Comparison of ENCODE assay signal across 9 cellular contexts in genomic region chr7:64308019-64308275, GRCh38. TPM values are rescaled to one million over a fixed set of nuclear protein-coding genes. Genes with fewer than 3 reads are reported as not detected.
DNase-seq lines count a peak whose midpoint lies in the region; ATAC-seq and TF ChIP-seq lines count a peak whose summit lies in the region.
"Had no signal": no experiment of that assay in that cellular context is flagged by ENCODE, and none has a peak within 500 bp of the region (broad histone marks: within the 10 kb centered on the region; RNA-seq: fewer than 3 reads in every experiment).

No MANE protein-coding gene starts in this region.

- H3K4me3 ChIP-seq in Peyer's patch, result peak overlapping the region in 2 of 4 donors; percentile 56 to 69
- peak overlapping the region; percentile 94 to 97 (median 94) for H3K4me3 ChIP-seq in skeletal muscle tissue (ENCODE audit: low read length in 3 of 3)

- H3K36me3 ChIP-seq in Peyer's patch (no peaks in the 10 kb centered on the region), skeletal muscle tissue (ENCODE audit: control insufficient read depth in 3 of 3, insufficient read depth in 3 of 3, low read length in 3 of 3) (no peaks in the 10 kb centered on the region)

- H3K27me3 ChIP-seq in Peyer's patch, result no peaks in the 10 kb centered on the region
- H3K27me3 ChIP-seq in skeletal muscle tissue (ENCODE audit: control insufficient read depth in 3 of 3, insufficient read depth in 3 of 3, low read length in 3 of 3), result no peaks in the 10 kb centered on the region

- H3K27ac ChIP-seq in Peyer's patch (peak overlapping the region; percentile 77 to 89 (median 83)), epithelial cell of prostate (peak overlapping the region; percentile 70), skeletal muscle tissue (ENCODE audit: low read depth, low read length) (peak overlapping the region; percentile 75)

- H3K9ac ChIP-seq in skeletal muscle tissue (ENCODE audit: low read depth in 1 of 3, low read length in 3 of 3), result peak overlapping the region; percentile 79 to 96 (median 87)

- H3K4me1 ChIP-seq in Peyer's patch, result peaks cover 0 to 6% (median 4%) of the 10 kb centered on the region in 4 donors
- H3K4me1 ChIP-seq in skeletal muscle tissue (ENCODE audit: control insufficient read depth in 3 of 3, insufficient read depth in 3 of 3, low read length in 3 of 3), result peaks cover 8 to 15% (median 11%) of the 10 kb centered on the region in 3 donors

- H3K9me3 ChIP-seq in Peyer's patch (no peaks in the 10 kb centered on the region), skeletal muscle tissue (ENCODE audit: control insufficient read depth in 3 of 3, low read length in 3 of 3) (no peaks in the 10 kb centered on the region)

- TF ChIP-seq CTCF in Peyer's patch (IDR thresholded peaks at IDR 0.05), result no peak

- no peak for ATAC-seq in GM19035 (IDR thresholded peaks at IDR 0.05; ENCODE audit: unreplicated experiment)
- no peak for ATAC-seq in HG03521 (IDR thresholded peaks at IDR 0.05; ENCODE audit: unreplicated experiment)

- DNase-seq in DMS 273 (lab: John Stamatoyannopoulos, UW; ENCODE audit: unreplicated experiment), result peak; percentile 43
- DNase-seq in DMS 273 treated with DMSO at 0.1 percent for 48 hours (lab: John Stamatoyannopoulos, UW), result no peak
- no peak for DNase-seq in Peyer's patch
- DNase-seq in epithelial cell of prostate (ENCODE audit: low read depth, low spot score), result no peak
- DNase-seq in DMS114 treated with DMSO at 0.1 percent for 48 hours (lab: John Stamatoyannopoulos, UW; ENCODE audit: unreplicated experiment), result no peak

- no peak for TF ChIP-seq POLR2A in Peyer's patch (IDR thresholded peaks at IDR 0.05)

RNA-seq across cellular contexts. Expression of gene ZNF736, which starts 5.8 kb away (rescaled TPM):
- total RNA-seq in Peyer's patch (10 to 100 TPM in 2 of 4 donors, 1 to 10 TPM in 2; 4.6 to 27.2 (median 9.6) TPM), skeletal muscle tissue (20.4 TPM)
- total RNA-seq: NCI-H460 had no signal
